ENCODE assay signal across 2 cellular contexts in genomic region chr21:28758883-28759242, GRCh38.
TF ChIP-seq lines count a peak whose summit lies in the region.

No MANE protein-coding gene starts in this region.

TF ChIP-seq in liver, 16 proteins besides CTCF, POLR2A, EP300 and RAD21 (continued from another document):
- TF ChIP-seq REST (IDR thresholded peaks at IDR 0.05) (no peak), HNF4A (conservative IDR thresholded peaks at IDR 0.05) (peak; percentile 54 to 66)

TF ChIP-seq in HepG2, 621 proteins besides CTCF, POLR2A, EP300 and RAD21 (continued from another document):
- TF ChIP-seq ZNF280B (CRISPR knock-in tag; IDR thresholded peaks at IDR 0.05; ENCODE audit: borderline replicate concordance) = no peak
- TF ChIP-seq ZNF510 (CRISPR knock-in tag; IDR thresholded peaks at IDR 0.05; ENCODE audit: low read depth) = no peak
